1 cellular context compared by ENCODE assay signal in genomic region chr15:31325976-31326728, GRCh38.
TF ChIP-seq lines count a peak whose summit lies in the region.

No MANE protein-coding gene starts in this region.

TF ChIP-seq in K562, 482 proteins besides CTCF, POLR2A, EP300 and RAD21 (continued from another document and continues in another):
- TF ChIP-seq POLR2AphosphoS2 (IDR thresholded peaks at IDR 0.05; ENCODE audit: low read length) (no peak), RBM25 (IDR thresholded peaks at IDR 0.05; ENCODE audit: low read depth, low read length, severe bottlenecking) (peak; percentile 96), CCNT2 (IDR thresholded peaks at IDR 0.05; ENCODE audit: borderline replicate concordance, extremely low read depth, insufficient read length, low read depth, low read length) (peak; percentile 71), CTBP1 (IDR thresholded peaks at IDR 0.05; ENCODE audit: borderline replicate concordance) (peak; percentile 100), NFIC (IDR thresholded peaks at IDR 0.05) (0 out of 2 replicates have a peak, but pooled peaks have one; percentile 26), MCM3 (IDR thresholded peaks at IDR 0.05) (no peak), JUN (IDR thresholded peaks at IDR 0.05; ENCODE audit: borderline replicate concordance, low read depth, low read length) (0 out of 2 replicates have a peak, but pooled peaks have one; percentile 15), JUN (CRISPR knock-in tag; IDR thresholded peaks at IDR 0.05; ENCODE audit: borderline replicate concordance) (no peak), HEY1 (CRISPR knock-in tag; IDR thresholded peaks at IDR 0.05; ENCODE audit: borderline replicate concordance) (no peak), TARDBP (IDR thresholded peaks at IDR 0.05) (peak; percentile 58; the same call in 1 of the 2 replicates), TAF1 (IDR thresholded peaks at IDR 0.05; ENCODE audit: control insufficient read depth, extremely low read depth, insufficient read depth, low read length, severe bottlenecking) (peak; percentile 33), ARID3B (CRISPR knock-in tag; IDR thresholded peaks at IDR 0.05; ENCODE audit: borderline replicate concordance) (no peak), VEZF1 (CRISPR knock-in tag; IDR thresholded peaks at IDR 0.05) (peak; percentile 90), NCOR1 (IDR thresholded peaks at IDR 0.05) (no peak), MTA3 (IDR thresholded peaks at IDR 0.05; ENCODE audit: borderline replicate concordance) (peak; percentile 72; the same call in 1 of the 2 replicates), ZBTB2 (IDR thresholded peaks at IDR 0.05) (peak; percentile 84), ZNF311 (CRISPR knock-in tag; IDR thresholded peaks at IDR 0.05) (no peak), TBP (optimal IDR thresholded peaks at IDR 0.05; ENCODE audit: low read depth, low read length) (peak; percentile 49), BHLHE40 (IDR thresholded peaks at IDR 0.05; ENCODE audit: low read length) (peak; percentile 78), MEIS2 (IDR thresholded peaks at IDR 0.05; ENCODE audit: partially characterized antibody) (peak; percentile 73), TCF3 (CRISPR knock-in tag; IDR thresholded peaks at IDR 0.05) (0 out of 2 replicates have a peak, but pooled peaks have one; percentile 4), DEAF1 (CRISPR knock-in tag; IDR thresholded peaks at IDR 0.05) (no peak), ERF (CRISPR knock-in tag; IDR thresholded peaks at IDR 0.05) (0 out of 2 replicates have a peak, but pooled peaks have one; percentile 32), ZC3H8 (IDR thresholded peaks at IDR 0.05) (no peak), POLR2G (IDR thresholded peaks at IDR 0.05; ENCODE audit: low read depth, low read length) (peak; percentile 77), KLF1 (tag; IDR thresholded peaks at IDR 0.05) (peak; percentile 54; the same call in 1 of the 2 replicates), PHF20 (IDR thresholded peaks at IDR 0.05; ENCODE audit: partially characterized antibody) (peak; percentile 14), SRF (CRISPR knock-in tag; IDR thresholded peaks at IDR 0.05) (peak in 1 of 2 experiments; percentile 14; a peak in 1 of 4 replicates), TCF7 (IDR thresholded peaks at IDR 0.05; ENCODE audit: borderline replicate concordance) (0 out of 2 replicates have a peak, but pooled peaks have one; percentile 44), ZMIZ1 (IDR thresholded peaks at IDR 0.05; ENCODE audit: low read depth in 2 of 2, low read length in 2 of 2) (no peak), MYC (IDR thresholded peaks at IDR 0.05; ENCODE audit: low read depth, low read length) (peak; percentile 41; the same call in 1 of the 2 replicates), MYC (CRISPR knock-in tag; IDR thresholded peaks at IDR 0.05; ENCODE audit: borderline replicate concordance, low read depth) (no peak), EZH2 (IDR thresholded peaks at IDR 0.05; ENCODE audit: borderline replicate concordance, low read depth, low read length) (no peak), MNT (conservative IDR thresholded peaks at IDR 0.05) (peak; percentile 67 to 80), XRCC5 (IDR thresholded peaks at IDR 0.05; ENCODE audit: low read depth, low read length) (0 out of 2 replicates have a peak, but pooled peaks have one; percentile 30), DLX4 (CRISPR knock-in tag; IDR thresholded peaks at IDR 0.05) (no peak), ATF1 (CRISPR knock-in tag; IDR thresholded peaks at IDR 0.05) (0 out of 2 replicates have a peak, but pooled peaks have one; percentile 36), ATF1 (tag; IDR thresholded peaks at IDR 0.05) (peak; percentile 95), ZNF830 (CRISPR knock-in tag; IDR thresholded peaks at IDR 0.05) (no peak), CCAR2 (IDR thresholded peaks at IDR 0.05; ENCODE audit: low read depth, low read length) (no peak), SAFB2 (IDR thresholded peaks at IDR 0.05; ENCODE audit: borderline replicate concordance, low read depth, low read length, severe bottlenecking) (no peak), HMGXB4 (CRISPR knock-in tag; IDR thresholded peaks at IDR 0.05) (peak; percentile 44; the same call in 1 of the 2 replicates), UBTF (IDR thresholded peaks at IDR 0.05; ENCODE audit: borderline replicate concordance in 1 of 2, low read depth in 2 of 2, low read length in 2 of 2) (0 out of 4 replicates have a peak, but pooled peaks of 1 of the 2 experiments have one; percentile 73), HDAC1 (IDR thresholded peaks at IDR 0.05) (peak in 1 of 2 experiments; percentile 24; a peak in 1 of 4 replicates), MBD2 (IDR thresholded peaks at IDR 0.05; ENCODE audit: borderline replicate concordance, low read depth) (peak; percentile 29; the same call in 1 of the 2 replicates), RBFOX2 (IDR thresholded peaks at IDR 0.05; ENCODE audit: low read depth, low read length) (peak; percentile 70), GTF2E2 (tag; IDR thresholded peaks at IDR 0.05) (0 out of 2 replicates have a peak, but pooled peaks have one; percentile 21), PKNOX1 (IDR thresholded peaks at IDR 0.05) (peak; percentile 55; the same call in 1 of the 2 replicates), NFYB (IDR thresholded peaks at IDR 0.05; ENCODE audit: extremely low read depth, insufficient read length) (peak; percentile 71)
